In the genomic region with DNA sequence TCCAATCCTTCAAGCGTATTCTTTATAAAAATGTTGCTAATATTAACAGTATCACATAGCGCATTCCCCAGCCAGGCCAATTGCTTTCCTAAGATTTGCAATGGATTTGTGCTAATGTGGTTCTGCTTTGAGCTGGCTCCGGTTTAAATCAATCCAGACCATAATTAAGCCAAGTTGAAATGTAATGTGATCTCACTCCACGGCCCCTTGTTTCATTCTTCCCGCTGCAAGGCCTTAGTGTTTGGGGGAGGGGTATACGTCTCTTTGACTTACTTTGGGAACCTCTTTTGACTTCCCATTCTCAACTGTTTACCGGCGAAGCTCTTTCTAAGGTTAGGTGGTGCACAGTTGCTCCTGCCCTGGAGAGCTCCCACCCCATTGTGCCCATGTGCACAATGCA, we compare ENCODE assay signal across 20 cellular contexts.
DNase-seq lines count a peak whose midpoint lies in the region; ATAC-seq, FAIRE-seq and TF ChIP-seq lines count a peak whose summit lies in the region.
"Had no signal": no experiment of that assay in that cellular context is flagged by ENCODE, and none has a peak within 500 bp of the region (broad histone marks: within the 10 kb centered on the region; RNA-seq: fewer than 3 reads in every experiment).

No MANE protein-coding gene starts in this region.

- H4K8ac ChIP-seq in H1 (ENCODE audit: extremely low read depth, insufficient read depth, low read length) = peak overlapping the region; percentile 81; the same call in 1 of the 2 replicates

- H3K4me1 Mint-ChIP-seq in GM23338 = peaks cover 30% of the 10 kb centered on the region
- H3K4me1 Mint-ChIP-seq: activated CD4-positive, alpha-beta T cell treated with anti-CD3 and anti-CD28 coated beads, Interleukin-2, amount 10 ng/mL, durations not matched to agents 24 days and 14 days; CD4-positive, alpha-beta memory T cell; stimulated activated naive B cell treated with anti-CD40 and anti-IgM and Interleukin-4, amounts not matched to agents 10 μg/mL and 1 μg/mL and 100 μg/mL, for 72 hours had no signal

- H3K4me1 ChIP-seq in GM23338 (ENCODE audit: insufficient read depth) (peaks cover 21% of the 10 kb centered on the region), H1 (replicated peaks in 1 of 4; ENCODE audit: control insufficient read depth in 3 of 4, insufficient read depth in 4 of 4, low read length in 3 of 4) (peaks cover 3 to 11% (median 10%) of the 10 kb centered on the region in 4 experiments), mesodermal cell (ENCODE audit: control insufficient read depth, insufficient read depth, low read length, poor library complexity, severe bottlenecking) (peaks cover 16% of the 10 kb centered on the region), OCI-LY7 (ENCODE audit: insufficient read depth, low read length, poor library complexity, severe bottlenecking) (no peaks in the 10 kb centered on the region)
- H3K4me1 ChIP-seq: gastroesophageal sphincter, pancreas, thyroid gland had no signal

- no peak overlapping the region for H3K4ac ChIP-seq in H1 (replicated peaks; ENCODE audit: insufficient read length, low read depth, low read length)

- H3K27me3 Mint-ChIP-seq in GM23338 (ENCODE audit: insufficient read depth, low read depth, poor library complexity) = no peaks in the 10 kb centered on the region
- H3K27me3 Mint-ChIP-seq: activated CD4-positive, alpha-beta T cell treated with anti-CD3 and anti-CD28 coated beads, Interleukin-2, amount 10 ng/mL, durations not matched to agents 24 days and 14 days had no signal

- H4K5ac ChIP-seq in H1 (ENCODE audit: insufficient read length, low read depth, low read length) = no peak overlapping the region

- H3K4me2 ChIP-seq in GM23338 (peak overlapping the region; percentile 47), H1 (ENCODE audit: insufficient read depth in 1 of 2, low read depth in 2 of 2, low read length in 2 of 2) (peak overlapping the region; percentile 31 to 71; a peak in 3 of 4 replicates), OCI-LY7 (ENCODE audit: low read length) (no peak overlapping the region)

- H3K36me3 ChIP-seq in GM23338 (ENCODE audit: insufficient read depth) = no peaks in the 10 kb centered on the region
- peaks cover 0 to 2% (median 0%) of the 10 kb centered on the region in 4 experiments; a peak in 1 of 8 replicates for H3K36me3 ChIP-seq in H1 (ENCODE audit: control insufficient read depth in 2 of 4, insufficient read depth in 4 of 4, low read length in 3 of 4)
- peaks cover 92% of the 10 kb centered on the region for H3K36me3 ChIP-seq in mesodermal cell (ENCODE audit: control insufficient read depth, insufficient read depth, low read length)
- no peaks in the 10 kb centered on the region for H3K36me3 ChIP-seq in OCI-LY7 (ENCODE audit: insufficient read depth, low read length)
- H3K36me3 ChIP-seq: cardiac muscle cell had no signal

- TF ChIP-seq POLR2A in H1 (IDR thresholded peaks at IDR 0.05; ENCODE audit: control extremely low read depth in 1 of 2, low read depth in 2 of 2, low read length in 2 of 2) = no peak

- H4K91ac ChIP-seq in H1 (replicated peaks; ENCODE audit: insufficient read length, low read length) = peak overlapping the region; percentile 52

- H3K14ac ChIP-seq in H1 (ENCODE audit: insufficient read length) = no peak overlapping the region

- H3F3A ChIP-seq in GM23338 (replicated peaks; ENCODE audit: low read depth) = 0 out of 2 replicates have a peak, but pooled peaks cover 4% of the 10 kb centered on the region

- TF ChIP-seq CTCF in GM23338 (conservative IDR thresholded peaks at IDR 0.05; ENCODE audit: low read depth in 2 of 2) (no peak), H1 (IDR thresholded peaks at IDR 0.05; ENCODE audit: control extremely low read depth in 1 of 3, insufficient read depth in 1 of 3, low read depth in 1 of 3, low read length in 3 of 3) (no peak), OCI-LY7 (conservative IDR thresholded peaks at IDR 0.05; ENCODE audit: low read length) (no peak)

- peak overlapping the region; percentile 11; the same call in 1 of the 2 replicates for H2BK5ac ChIP-seq in H1 (ENCODE audit: low read depth, low read length)

- H2AFZ ChIP-seq in GM23338 = no peak overlapping the region
- no peak overlapping the region for H2AFZ ChIP-seq in H1 (ENCODE audit: low read length)
- H2AFZ ChIP-seq in OCI-LY7 (ENCODE audit: low read length) = no peak overlapping the region

- H3K79me1 ChIP-seq in H1 (ENCODE audit: low read depth, low read length) = no peaks in the 10 kb centered on the region

- H3K9me3 ChIP-seq in H1 (ENCODE audit: insufficient read depth in 2 of 2, low read depth in 1 of 2, low read length in 1 of 2) (no peaks in the 10 kb centered on the region), mesodermal cell (ENCODE audit: control insufficient read depth, low read length) (no peaks in the 10 kb centered on the region), OCI-LY7 (ENCODE audit: low read length) (no peaks in the 10 kb centered on the region)
- H3K9me3 ChIP-seq: gastroesophageal sphincter, pancreas, sigmoid colon, thyroid gland had no signal

- TF ChIP-seq EP300 in H1 (IDR thresholded peaks at IDR 0.05; ENCODE audit: borderline replicate concordance in 1 of 2, low read depth in 2 of 2, low read length in 2 of 2) = no peak

- WGBS in H1 (ENCODE audit: extremely low coverage in 1 of 2, insufficient coverage in 1 of 2, insufficient read length in 1 of 2, insufficient replicate concordance in 2 of 2, low coverage in 1 of 2, low lambda C conversion rate in 2 of 2, missing lambda C conversion rate in 1 of 2), 2 experiments = 61% methylated on average over 8 of the region's 8 CpGs; no CpG with 5 or more reads in 1 of the 2 experiments
- 100% methylated on average over 1 of the region's 8 CpGs; no CpG with 5 or more reads in 1 of the 2 experiments for WGBS in mesodermal cell (ENCODE audit: insufficient coverage in 2 of 2), 2 experiments

- no TSS peak for BruUV-seq in OCI-LY7 (replicated peaks; lab: Mats Ljungman, UMichigan)

- no peak for TF ChIP-seq RAD21 in H1 (IDR thresholded peaks at IDR 0.05 in 1 of 2, conservative IDR thresholded peaks at IDR 0.05 in 1 of 2; ENCODE audit: low read depth in 2 of 2, low read length in 2 of 2)

- H2BK20ac ChIP-seq in H1 (ENCODE audit: low read length) = no peak overlapping the region

- H3K36me3 Mint-ChIP-seq in GM23338 (ENCODE audit: low read depth) = peaks cover 29% of the 10 kb centered on the region

- H3K27ac ChIP-seq in GM23338 (ENCODE audit: low read depth) (peak overlapping the region; percentile 48), H1 (ENCODE audit: low read depth, low read length) (peak overlapping the region; percentile 2; the same call in 1 of the 2 replicates), mesodermal cell (ENCODE audit: low read depth, low read length, severe bottlenecking) (peak overlapping the region; percentile 33), OCI-LY7 (ENCODE audit: low read depth, low read length, poor library complexity, severe bottlenecking) (no peak overlapping the region)
- H3K27ac ChIP-seq: cardiac muscle cell, epithelial cell of prostate, gastroesophageal sphincter, pancreas, sigmoid colon, thyroid gland had no signal

- POLR2A ChIA-PET in H1 (lab: Charles Lee; ENCODE audit: partially characterized antibody) (interaction anchor here (0.7 to 2.2 kb wide), 4 partner anchors 10 to 210 kb away, joined by 3 to 5 read pairs (median 3); no protein-coding TSS in a partner anchor), OCI-LY7 (lab: Charles Lee) (no interaction called here)

- H3K23ac ChIP-seq in H1 (ENCODE audit: insufficient read length) = no peak overlapping the region

- no peaks in the 10 kb centered on the region for H3K9me3 Mint-ChIP-seq in GM23338
- H3K9me3 Mint-ChIP-seq: activated CD4-positive, alpha-beta T cell treated with anti-CD3 and anti-CD28 coated beads, Interleukin-2, amount 10 ng/mL, durations not matched to agents 24 days and 14 days; stimulated activated naive B cell treated with anti-CD40 and anti-IgM and Interleukin-4, amounts not matched to agents 10 μg/mL and 1 μg/mL and 100 μg/mL, for 72 hours had no signal

- H3K4me3 ChIP-seq in GM23338 (peak overlapping the region; percentile 5), H1 (ENCODE audit: extremely low read depth in 1 of 4, insufficient read depth in 2 of 4, low read depth in 3 of 4, low read length in 4 of 4) (peak overlapping the region in 1 of 4 experiments; percentile 28; a peak in 3 of 8 replicates), mesodermal cell (ENCODE audit: extremely low read depth, insufficient read depth, low read length, poor library complexity, severe bottlenecking) (no peak overlapping the region), OCI-LY7 (ENCODE audit: low read depth, low read length, poor library complexity, severe bottlenecking) (no peak overlapping the region)
- H3K4me3 ChIP-seq: cardiac muscle cell, gastroesophageal sphincter, pancreas, sigmoid colon, thyroid gland had no signal

- H3K18ac ChIP-seq in H1 (ENCODE audit: extremely low read depth, low read length) = peak overlapping the region; percentile 49

- CTCF ChIA-PET in H1 (lab: Charles Lee; ENCODE audit: partially characterized antibody) (interaction anchor here (0.7 to 1.2 kb wide), 7 partner anchors 14 to 864 kb away, joined by 3 to 7 read pairs (median 3); no protein-coding TSS in a partner anchor), OCI-LY7 (lab: Charles Lee; ENCODE audit: unreplicated experiment) (no interaction called here)

- no peaks in the 10 kb centered on the region for H3K23me2 ChIP-seq in H1 (ENCODE audit: low read depth, low read length)

- H3K9ac ChIP-seq in H1 (replicated peaks in 1 of 4; ENCODE audit: extremely low read depth in 1 of 4, low read depth in 3 of 4, low read length in 3 of 4) = no peak overlapping the region

- H3K56ac ChIP-seq in H1 (replicated peaks; ENCODE audit: insufficient read length, low read depth, low read length) = peak overlapping the region; percentile 40

- H4K20me1 ChIP-seq in GM23338 (replicated peaks; ENCODE audit: insufficient read depth) = no peaks in the 10 kb centered on the region
- H4K20me1 ChIP-seq in H1 (replicated peaks in 1 of 2; ENCODE audit: control insufficient read depth in 1 of 2, insufficient read depth in 2 of 2, low read length in 2 of 2) = peaks cover 0 to 5% of the 10 kb centered on the region in 2 experiments
- H4K20me1 ChIP-seq in OCI-LY7 (ENCODE audit: insufficient read depth, low read length) = no peaks in the 10 kb centered on the region

- no peak overlapping the region for H2AK5ac ChIP-seq in H1 (ENCODE audit: low read depth, low read length)

- no peak overlapping the region for H2BK15ac ChIP-seq in H1 (ENCODE audit: low read length)

- DNase-seq in GM23338 (ENCODE audit: low spot score) (peak; percentile 68), NCI-H128 (lab: John Stamatoyannopoulos, UW; ENCODE audit: unreplicated experiment) (peak; percentile 13), H1 (ENCODE audit: low read depth in 1 of 2, low spot score in 2 of 2) (no peak), OCI-LY7 (ENCODE audit: low spot score) (no peak), HCEC 1CT (no peak)
- DNase-seq: activated CD4-positive, alpha-beta T cell treated with anti-CD3 and anti-CD28 coated beads, Interleukin-2, amount 10 ng/mL, durations not matched to agents 24 days and 14 days; CD4-positive, alpha-beta memory T cell; dermis blood vessel endothelial cell; NCI-H446 treated with DMSO at 0.1 percent for 48 hours; pancreas; stimulated activated naive B cell treated with anti-CD40 and anti-IgM and Interleukin-4, amounts not matched to agents 10 μg/mL and 1 μg/mL and 100 μg/mL, for 72 hours; thyroid gland had no signal

- H3K27me3 ChIP-seq in GM23338 (ENCODE audit: insufficient read depth) (no peaks in the 10 kb centered on the region), H1 (replicated peaks in 1 of 4; ENCODE audit: control insufficient read depth in 3 of 4, extremely low read depth in 1 of 4, insufficient read depth in 3 of 4, low read length in 3 of 4) (no peaks in the 10 kb centered on the region)
- H3K27me3 ChIP-seq: cardiac muscle cell, gastroesophageal sphincter, pancreas, sigmoid colon, thyroid gland had no signal

- intact Hi-C loops in OCI-LY7 (cut with micrococcal nuclease; ENCODE audit: unreplicated experiment) = no loop called here

- H3K79me2 ChIP-seq in GM23338 (replicated peaks; ENCODE audit: insufficient read depth) (no peaks in the 10 kb centered on the region), H1 (ENCODE audit: control insufficient read depth in 1 of 2, insufficient read depth in 2 of 2, low read length in 2 of 2) (no peaks in the 10 kb centered on the region), OCI-LY7 (ENCODE audit: insufficient read depth, low read depth, low read length) (no peaks in the 10 kb centered on the region)

- FAIRE-seq in H1 (lab: Jason Lieb, UNC) = no peak
- FAIRE-seq: HTR-8/SVneo, pancreas had no signal

- H3K27ac Mint-ChIP-seq in GM23338 = peak overlapping the region; percentile 88
- H3K27ac Mint-ChIP-seq: activated CD4-positive, alpha-beta T cell treated with anti-CD3 and anti-CD28 coated beads, Interleukin-2, amount 10 ng/mL, durations not matched to agents 24 days and 14 days; stimulated activated naive B cell treated with anti-CD40 and anti-IgM and Interleukin-4, amounts not matched to agents 10 μg/mL and 1 μg/mL and 100 μg/mL, for 72 hours had no signal

- H2BK12ac ChIP-seq in H1 (ENCODE audit: low read depth, low read length) = peak overlapping the region; percentile 18; the same call in 1 of the 2 replicates

- ATAC-seq in GM23338 (peak; percentile 77), HG03571 (IDR thresholded peaks at IDR 0.05; ENCODE audit: unreplicated experiment) (no peak), GM18858 (IDR thresholded peaks at IDR 0.05; ENCODE audit: unreplicated experiment) (no peak)
- ATAC-seq: gastroesophageal sphincter; pancreas; stimulated activated naive B cell treated with anti-CD40 and anti-IgM and Interleukin-4, amounts not matched to agents 10 μg/mL and 1 μg/mL and 100 μg/mL, for 72 hours had no signal

- peaks cover 7% of the 10 kb centered on the region; the same call in 1 of the 2 replicates for H3K9me2 ChIP-seq in GM23338 (ENCODE audit: insufficient read depth)
- H3K9me2 ChIP-seq in OCI-LY7 (ENCODE audit: insufficient read depth, low read length) = no peaks in the 10 kb centered on the region

- peak overlapping the region; percentile 84 for H2BK120ac ChIP-seq in H1 (replicated peaks; ENCODE audit: low read depth, low read length)

- H3K4me3 Mint-ChIP-seq in GM23338 = peak overlapping the region; percentile 25
- H3K4me3 Mint-ChIP-seq: activated CD4-positive, alpha-beta T cell treated with anti-CD3 and anti-CD28 coated beads, Interleukin-2, amount 10 ng/mL, durations not matched to agents 24 days and 14 days; CD4-positive, alpha-beta memory T cell; stimulated activated naive B cell treated with anti-CD40 and anti-IgM and Interleukin-4, amounts not matched to agents 10 μg/mL and 1 μg/mL and 100 μg/mL, for 72 hours had no signal

Comparison
In these comparisons a context has a peak if more than half of its experiments do, and no peak if none do; other contexts are left out.
1. DNase-seq: peak in GM23338 (single experiment) and NCI-H128 (single experiment); none in H1 (0 of 2), OCI-LY7 (single experiment) and HCEC 1CT (single experiment).